ENCODE assay signal across 7 cellular contexts in genomic region chr5:139669681-139670368, GRCh38. TPM values are rescaled to one million over a fixed set of nuclear protein-coding genes. Genes with fewer than 3 reads are reported as not detected.
A peak's percentile ranks its signal among the peaks of the same experiment; 100 is the strongest.
DNase-seq lines count a peak whose midpoint lies in the region; ATAC-seq and TF ChIP-seq lines count a peak whose summit lies in the region.

No MANE protein-coding gene starts in this region.

- intact Hi-C loops in Right ventricle myocardium superior (cut with DNase I): no loop called here

- peaks cover 0 to 2% (median 0%) of the 10 kb centered on the region in 3 donors for H3K36me3 ChIP-seq in skeletal muscle tissue (ENCODE audit: control insufficient read depth in 3 of 3, insufficient read depth in 3 of 3, low read length in 3 of 3)

- H3K9me3 ChIP-seq in skeletal muscle tissue (ENCODE audit: control insufficient read depth in 3 of 3, low read length in 3 of 3): no peaks in the 10 kb centered on the region

- no peaks in the 10 kb centered on the region for H3K36me3 Mint-ChIP-seq in T-helper 2 cell treated with Interferon-gamma antibody and Interleukin-4, amounts not matched to agents 5 μg/mL and 100 μg/mL, for 36 hours (ENCODE audit: low read depth)

- H3K27me3 Mint-ChIP-seq in T-helper 2 cell treated with Interferon-gamma antibody and Interleukin-4, amounts not matched to agents 5 μg/mL and 100 μg/mL, for 36 hours (ENCODE audit: low read depth): peaks cover 3% of the 10 kb centered on the region

- peak overlapping the region; percentile 85 for H3K27ac ChIP-seq in skeletal muscle tissue (ENCODE audit: low read depth, low read length)

- H3K9me3 Mint-ChIP-seq in T-helper 2 cell treated with Interferon-gamma antibody and Interleukin-4, amounts not matched to agents 5 μg/mL and 100 μg/mL, for 36 hours: no peaks in the 10 kb centered on the region

- TF ChIP-seq POLR2A in GM18951 (IDR thresholded peaks at IDR 0.05; ENCODE audit: extremely low read depth, insufficient read depth, insufficient read length): peak; percentile 59

- ATAC-seq in HG02885 (IDR thresholded peaks at IDR 0.05; ENCODE audit: poor library complexity, unreplicated experiment) (peak; percentile 34), Right ventricle myocardium superior (ENCODE audit: poor library complexity) (peak; percentile 23)

- peak overlapping the region; percentile 60 to 76 (median 69) for H3K4me3 ChIP-seq in skeletal muscle tissue (ENCODE audit: low read length in 3 of 3)

- H3K27ac Mint-ChIP-seq in T-helper 2 cell treated with Interferon-gamma antibody and Interleukin-4, amounts not matched to agents 5 μg/mL and 100 μg/mL, for 36 hours: peak overlapping the region; percentile 32

- no peaks in the 10 kb centered on the region for H3K27me3 ChIP-seq in skeletal muscle tissue (ENCODE audit: control insufficient read depth in 3 of 3, insufficient read depth in 3 of 3, low read length in 3 of 3)

- DNase-seq in T-helper 2 cell treated with Interferon-gamma antibody and Interleukin-4, amounts not matched to agents 5 μg/mL and 100 μg/mL, for 36 hours (ENCODE audit: low spot score): no peak
- DNase-seq in Right ventricle myocardium superior (peak; percentile 69), RKO (ENCODE audit: low spot score) (no peak), Ammon's horn (ENCODE audit: low spot score) (no peak)

- in situ Hi-C loops in GM18951 (cut with MboI; ENCODE audit: low sequenced_read_pairs, unreplicated experiment): no loop called here

- H3K4me3 Mint-ChIP-seq in T-helper 2 cell treated with Interferon-gamma antibody and Interleukin-4, amounts not matched to agents 5 μg/mL and 100 μg/mL, for 36 hours: peak overlapping the region; percentile 10

- peaks cover 91 to 98% (median 97%) of the 10 kb centered on the region in 3 donors for H3K4me1 ChIP-seq in skeletal muscle tissue (ENCODE audit: control insufficient read depth in 3 of 3, insufficient read depth in 3 of 3, low read length in 3 of 3)

- H3K9ac ChIP-seq in skeletal muscle tissue (ENCODE audit: low read depth in 1 of 3, low read length in 3 of 3): peak overlapping the region; percentile 70 to 95 (median 89)

- peaks cover 19% of the 10 kb centered on the region for H3K4me1 Mint-ChIP-seq in T-helper 2 cell treated with Interferon-gamma antibody and Interleukin-4, amounts not matched to agents 5 μg/mL and 100 μg/mL, for 36 hours (ENCODE audit: low read depth)

RNA-seq across cellular contexts. Expression of gene CXXC5, which starts 21.7 kb away (rescaled TPM):
- total RNA-seq in Right ventricle myocardium superior (67.3 TPM), skeletal muscle tissue (66.8 TPM)
